8 cellular contexts compared by ENCODE assay signal in genomic region chr6:139474145-139475108, GRCh38.
DNase-seq lines count a peak whose midpoint lies in the region; ATAC-seq, FAIRE-seq and TF ChIP-seq lines count a peak whose summit lies in the region.

No MANE protein-coding gene starts in this region.

- no peaks in the 10 kb centered on the region for H3K9me1 ChIP-seq in endothelial cell of umbilical vein (replicated peaks; ENCODE audit: control insufficient read depth, extremely low read depth, insufficient read depth, low read length)

- peak; percentile 52 for DNase-seq in EH (ENCODE audit: low read depth)
- DNase-seq in NCI-H774 (lab: John Stamatoyannopoulos, UW), result peak; percentile 70
- DNase-seq in endothelial cell of umbilical vein (ENCODE audit: low read depth, low spot score), result no peak
- DNase-seq in pancreas, result peak in 3 of 6 donors; percentile 22 to 33 (median 28)
- no peak for DNase-seq in WERI-Rb-1
- DNase-seq in activated CD4-positive, CD25-positive, alpha-beta regulatory T cell treated with anti-CD3 and anti-CD28 coated beads, Interleukin-2, amount 50 U/mL, for 72 hours, result no peak

- H3K9ac ChIP-seq in endothelial cell of umbilical vein (replicated peaks; ENCODE audit: extremely low read depth, insufficient read depth, low read length), result no peak overlapping the region

- no peak for TF ChIP-seq POLR2A in endothelial cell of umbilical vein (IDR thresholded peaks at IDR 0.05; ENCODE audit: low read depth, low read length)

- WGBS in pancreas, 2 donors, result 4 to 5% methylated on average over 7 of the region's 7 CpGs

- no peak overlapping the region for H3K4me2 ChIP-seq in endothelial cell of umbilical vein (ENCODE audit: insufficient read depth, low read length)

- POLR2A ChIA-PET in endothelial cell of umbilical vein (lab: Charles Lee), result no interaction called here

- H3K4me3 ChIP-seq in endothelial cell of umbilical vein (replicated peaks in 1 of 3; ENCODE audit: insufficient read depth in 1 of 3, low read depth in 1 of 3, low read length in 3 of 3), result no peak overlapping the region
- peak overlapping the region in 3 of 4 donors; percentile 5 to 41 (median 36) for H3K4me3 ChIP-seq in pancreas
- H3K4me3 ChIP-seq in WERI-Rb-1 (ENCODE audit: low read depth, low read length), result no peak overlapping the region

- no peaks in the 10 kb centered on the region for H3K27me3 ChIP-seq in endothelial cell of umbilical vein (ENCODE audit: control insufficient read depth in 2 of 2, insufficient read depth in 2 of 2, low read length in 2 of 2)
- no peaks in the 10 kb centered on the region for H3K27me3 ChIP-seq in pancreas
- no peaks in the 10 kb centered on the region for H3K27me3 ChIP-seq in WERI-Rb-1 (ENCODE audit: insufficient read depth, low read depth, severe bottlenecking)

- dilution Hi-C loops in endothelial cell of umbilical vein (cut with MboI; ENCODE audit: extremely low pct_ligation_motif_present, low sequenced_read_pairs), result no loop called here

- H3K9me3 ChIP-seq in endothelial cell of umbilical vein (replicated peaks; ENCODE audit: control insufficient read depth, insufficient read depth, low read length), result no peaks in the 10 kb centered on the region
- H3K9me3 ChIP-seq in pancreas, result no peaks in the 10 kb centered on the region
- H3K9me3 ChIP-seq in WERI-Rb-1 (ENCODE audit: severe bottlenecking), result no peaks in the 10 kb centered on the region

- H2AFZ ChIP-seq in endothelial cell of umbilical vein (ENCODE audit: low read depth, low read length), result peak overlapping the region; percentile 23

- FAIRE-seq in endothelial cell of umbilical vein (lab: Jason Lieb, UNC), result no peak
- FAIRE-seq in pancreas (lab: Jason Lieb, UNC), result no peak

- peak; percentile 77 for ATAC-seq in HG02571 (IDR thresholded peaks at IDR 0.05; ENCODE audit: unreplicated experiment)
- peak; percentile 53 to 69 (median 67) for ATAC-seq in pancreas
- no peak for ATAC-seq in esophagus mucosa

- no peaks in the 10 kb centered on the region for H3K36me3 ChIP-seq in endothelial cell of umbilical vein (ENCODE audit: control insufficient read depth in 2 of 2, extremely low read depth in 1 of 2, insufficient read depth in 2 of 2, low read length in 2 of 2)
- H3K36me3 ChIP-seq in pancreas, result no peaks in the 10 kb centered on the region
- H3K36me3 ChIP-seq in WERI-Rb-1, result no peaks in the 10 kb centered on the region

- no peaks in the 10 kb centered on the region for H3K79me2 ChIP-seq in endothelial cell of umbilical vein (ENCODE audit: control insufficient read depth, insufficient read depth, low read length)

- intact Hi-C loops in endothelial cell of umbilical vein (cut with micrococcal nuclease), result no loop called here
- intact Hi-C loops in pancreas (cut with DNase I), result no loop called here

- H3K27ac ChIP-seq in endothelial cell of umbilical vein (ENCODE audit: insufficient read depth, low read depth, low read length) (no peak overlapping the region), pancreas (peak overlapping the region; percentile 53 to 83 (median 68)), WERI-Rb-1 (no peak overlapping the region)

- H3K4me1 ChIP-seq in endothelial cell of umbilical vein (ENCODE audit: control insufficient read depth, extremely low read depth, insufficient read depth, low read length) (no peaks in the 10 kb centered on the region), pancreas (peaks cover 5 to 25% (median 6%) of the 10 kb centered on the region in 3 donors)

- BruUV-seq in endothelial cell of umbilical vein (replicated peaks; lab: Mats Ljungman, UMichigan), result no TSS peak

- no peaks in the 10 kb centered on the region for H4K20me1 ChIP-seq in endothelial cell of umbilical vein (replicated peaks; ENCODE audit: control insufficient read depth, extremely low read depth, insufficient read depth, low read length)

- CTCF ChIA-PET in endothelial cell of umbilical vein (lab: Charles Lee), result interaction anchor here (0.7 to 0.8 kb wide), 2 partner anchors 22 to 682 kb away, joined by 4 read pairs; no protein-coding TSS in a partner anchor

- TF ChIP-seq CTCF in endothelial cell of umbilical vein (IDR thresholded peaks at IDR 0.05; ENCODE audit: extremely low read depth in 1 of 2, insufficient read depth in 1 of 2, low read depth in 1 of 2, low read length in 2 of 2) (no peak), pancreas (IDR thresholded peaks at IDR 0.05) (no peak), WERI-Rb-1 (IDR thresholded peaks at IDR 0.05; ENCODE audit: low read depth, low read length) (no peak)

TF ChIP-seq in endothelial cell of umbilical vein, 7 proteins besides CTCF, POLR2A, EP300 and RAD21:
- TF ChIP-seq JUN (IDR thresholded peaks at IDR 0.05; ENCODE audit: borderline replicate concordance, insufficient read depth, insufficient read length, low read depth) (no peak), MYC (IDR thresholded peaks at IDR 0.05; ENCODE audit: low read depth, low read length) (no peak), EZH2 (IDR thresholded peaks at IDR 0.05; ENCODE audit: borderline replicate concordance, low read depth, low read length, severe bottlenecking) (no peak)
- TF ChIP-seq, protein P1, sequence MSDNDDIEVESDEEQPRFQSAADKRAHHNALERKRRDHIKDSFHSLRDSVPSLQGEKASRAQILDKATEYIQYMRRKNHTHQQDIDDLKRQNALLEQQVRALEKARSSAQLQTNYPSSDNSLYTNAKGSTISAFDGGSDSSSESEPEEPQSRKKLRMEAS (IDR thresholded peaks at IDR 0.05; ENCODE audit: insufficient read depth, insufficient read length), result no peak

Comparison
In these comparisons a context has a peak if more than half of its experiments do, and no peak if none do; other contexts are left out.
1. DNase-seq: peak in EH (single experiment) and NCI-H774 (single experiment); none in endothelial cell of umbilical vein (single experiment), WERI-Rb-1 (single experiment) and activated CD4-positive, CD25-positive, alpha-beta regulatory T cell treated with anti-CD3 and anti-CD28 coated beads, Interleukin-2, amount 50 U/mL, for 72 hours (single experiment).
2. H3K27ac ChIP-seq: peak in pancreas (4 of 4); none in endothelial cell of umbilical vein (single experiment) and WERI-Rb-1 (single experiment).
3. H3K4me3 ChIP-seq: peak in pancreas (3 of 4); none in endothelial cell of umbilical vein (0 of 3) and WERI-Rb-1 (single experiment).